Comparison of ENCODE assay signal across 10 cellular contexts in the genomic region with DNA sequence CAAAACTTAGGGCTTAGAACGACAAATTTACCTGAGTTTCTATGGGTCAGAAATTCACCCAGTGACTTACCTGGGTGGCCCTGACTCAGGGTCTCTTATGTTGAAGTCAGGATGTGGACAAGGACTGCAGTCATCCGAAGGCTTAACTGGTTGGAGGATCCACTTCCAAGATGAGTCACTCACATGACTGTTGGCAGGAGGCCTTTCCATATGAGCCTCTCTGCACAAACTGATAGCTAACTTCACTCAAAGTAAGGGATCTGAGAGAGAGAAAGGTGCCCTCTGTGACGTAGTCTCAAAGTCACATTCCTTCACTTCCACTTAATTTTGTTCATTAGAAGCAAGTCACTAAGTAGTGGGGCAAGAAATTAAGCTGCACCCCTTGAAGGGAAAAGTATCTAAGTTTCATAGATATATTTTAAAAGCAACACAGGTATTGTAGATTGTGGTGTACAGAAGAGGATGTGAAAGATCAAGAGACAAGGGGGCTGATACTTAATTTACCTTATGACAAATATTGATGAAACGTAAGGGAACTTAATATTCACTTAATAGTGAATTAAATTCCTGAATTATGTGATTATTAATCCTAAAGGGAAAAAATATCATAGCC. TPM values are rescaled to one million over a fixed set of nuclear protein-coding genes. Genes with fewer than 3 reads are reported as not detected.
DNase-seq lines count a peak whose midpoint lies in the region; ATAC-seq, FAIRE-seq and TF ChIP-seq lines count a peak whose summit lies in the region.
"Had no signal": no experiment of that assay in that cellular context is flagged by ENCODE, and none has a peak within 500 bp of the region (broad histone marks: within the 10 kb centered on the region; RNA-seq: fewer than 3 reads in every experiment).

No MANE protein-coding gene starts in this region.

- H3K36me3 Mint-ChIP-seq in MCF 10A (ENCODE audit: insufficient read depth, unreplicated experiment) (peaks cover 43% of the 10 kb centered on the region), nephron progenitor cell (ENCODE audit: low read depth) (peaks cover 18% of the 10 kb centered on the region)

- POLR2A ChIA-PET in MCF 10A (lab: Yijun Ruan, JAX) = no interaction called here

- FAIRE-seq in RCC 7860 (lab: Jason Lieb, UNC) = peak; percentile 88

- no peaks in the 10 kb centered on the region for H3K9me3 ChIP-seq in breast epithelium

- H3K4me1 Mint-ChIP-seq in MCF 10A (ENCODE audit: insufficient read depth, unreplicated experiment) (peaks cover 12% of the 10 kb centered on the region), nephron progenitor cell (no peaks in the 10 kb centered on the region)

- no TSS peak for BruUV-seq in MCF 10A (replicated peaks; lab: Mats Ljungman, UMichigan)

- DNase-seq in MCF 10A (ENCODE audit: unreplicated experiment) (peak; percentile 83), breast epithelium (ENCODE audit: low spot score in 2 of 2) (no peak), RCC 7860 (ENCODE audit: low spot score) (peak; percentile 69), fibroblast of peridontal ligament (ENCODE audit: extremely low read depth) (peak; percentile 76), mesenteric fat pad (ENCODE audit: low spot score) (no peak), nephron progenitor cell (no peak)
- DNase-seq in effector CD8-positive, alpha-beta T cell (lab: John Stamatoyannopoulos, UW) = no peak
- DNase-seq: activated CD4-positive, alpha-beta memory T cell treated with anti-CD3 and anti-CD28 coated beads, Interleukin-2, amount 10 ng/mL, durations not matched to agents 7 days and 5 days had no signal

- H3K27me3 ChIP-seq in breast epithelium = no peaks in the 10 kb centered on the region

- intact Hi-C loops in MCF 10A (cut with micrococcal nuclease) = no loop called here
- intact Hi-C loops in breast epithelium (cut with DNase I; ENCODE audit: low total_unique reads) = no loop called here

- H3K27ac ChIP-seq in breast epithelium = no peak overlapping the region

- H3K4me3 ChIP-seq in breast epithelium = no peak overlapping the region

- no peak overlapping the region for H3K4me3 Mint-ChIP-seq in MCF 10A (ENCODE audit: unreplicated experiment)
- no peak overlapping the region for H3K4me3 Mint-ChIP-seq in nephron progenitor cell
- H3K4me3 Mint-ChIP-seq: activated CD4-positive, alpha-beta memory T cell treated with anti-CD3 and anti-CD28 coated beads, Interleukin-2, amount 10 ng/mL, durations not matched to agents 7 days and 5 days; B cell had no signal

- CTCF ChIA-PET in MCF 10A (lab: Yijun Ruan, JAX) = no interaction called here

- H3K4me1 ChIP-seq in breast epithelium = no peaks in the 10 kb centered on the region

- ATAC-seq in GM21737 (IDR thresholded peaks at IDR 0.05; ENCODE audit: unreplicated experiment) = no peak

- no peaks in the 10 kb centered on the region for H3K9me3 Mint-ChIP-seq in MCF 10A (ENCODE audit: unreplicated experiment)
- H3K9me3 Mint-ChIP-seq in nephron progenitor cell = no peaks in the 10 kb centered on the region
- H3K9me3 Mint-ChIP-seq: activated CD4-positive, alpha-beta memory T cell treated with anti-CD3 and anti-CD28 coated beads, Interleukin-2, amount 10 ng/mL, durations not matched to agents 7 days and 5 days had no signal

- H3K36me3 ChIP-seq in breast epithelium = peaks cover 6% of the 10 kb centered on the region

- H3K27ac Mint-ChIP-seq in MCF 10A (ENCODE audit: low read depth, unreplicated experiment) (no peak overlapping the region), nephron progenitor cell (no peak overlapping the region)
- H3K27ac Mint-ChIP-seq: activated CD4-positive, alpha-beta memory T cell treated with anti-CD3 and anti-CD28 coated beads, Interleukin-2, amount 10 ng/mL, durations not matched to agents 7 days and 5 days had no signal

- TF ChIP-seq POLR2A in breast epithelium (IDR thresholded peaks at IDR 0.05) = no peak

- no peak for TF ChIP-seq CTCF in MCF 10A (IDR thresholded peaks at IDR 0.05; ENCODE audit: unreplicated experiment)
- no peak for TF ChIP-seq CTCF in breast epithelium (IDR thresholded peaks at IDR 0.05)
- no peak for TF ChIP-seq CTCF in nephron progenitor cell (IDR thresholded peaks at IDR 0.05)

- H3K27me3 Mint-ChIP-seq in MCF 10A (ENCODE audit: insufficient read depth, unreplicated experiment) (no peaks in the 10 kb centered on the region), nephron progenitor cell (ENCODE audit: low read depth, poor library complexity) (no peaks in the 10 kb centered on the region)
- H3K27me3 Mint-ChIP-seq: activated CD4-positive, alpha-beta memory T cell treated with anti-CD3 and anti-CD28 coated beads, Interleukin-2, amount 10 ng/mL, durations not matched to agents 7 days and 5 days; B cell had no signal

RNA-seq across cellular contexts. Expression of a gene that starts 48.4 kb away (rescaled TPM):
- 62.0 and 79.6 TPM in 2 replicates for total RNA-seq in MCF 10A (2022)
- total RNA-seq in breast epithelium = 100 to 1,000 TPM; 128 to 242 (median 166) TPM
- total RNA-seq in mesenteric fat pad = 77.3 TPM

Comparison
In these comparisons a context has a peak if more than half of its experiments do, and no peak if none do; other contexts are left out.
1. DNase-seq: peak in MCF 10A (single experiment), RCC 7860 (single experiment) and fibroblast of peridontal ligament (single experiment); none in breast epithelium (0 of 2), mesenteric fat pad (single experiment), effector CD8-positive, alpha-beta T cell (single experiment) and nephron progenitor cell (single experiment).